25 cellular contexts compared by ENCODE assay signal in the genomic region with DNA sequence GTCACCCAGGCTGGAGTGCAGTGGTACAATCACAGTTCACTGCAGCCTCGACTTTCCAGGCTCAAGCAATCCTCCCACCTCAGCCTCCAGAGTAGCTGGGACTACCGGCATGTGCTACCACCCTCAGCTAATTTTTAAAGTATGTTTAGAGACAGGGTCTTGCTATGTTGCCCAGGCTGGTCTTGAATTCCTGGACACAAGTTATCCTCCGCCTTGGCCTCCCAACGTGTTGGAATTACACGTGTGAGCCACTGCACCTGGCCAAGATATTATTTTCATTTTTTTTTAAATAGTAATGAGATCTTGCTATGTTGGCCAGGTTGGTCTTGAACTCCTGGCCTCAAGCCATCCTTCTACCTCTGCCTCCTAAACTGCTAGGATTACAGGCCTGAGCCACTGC.
"Had no signal": no experiment of that assay in that cellular context is flagged by ENCODE, and none has a peak within 500 bp of the region (broad histone marks: within the 10 kb centered on the region; RNA-seq: fewer than 3 reads in every experiment).

No MANE protein-coding gene starts in this region.

- H3K4me3 Mint-ChIP-seq: immature natural killer cell; mesothelial cell of epicardium; naive thymus-derived CD4-positive, alpha-beta T cell; natural killer cell treated with Interleukin-12 subunit alpha and Interleukin-12 subunit beta and Interleukin-15 and Interleukin-18, amount 100 ng/mL, for 72 hours; stimulated activated effector memory CD8-positive, alpha-beta T cell treated with anti-CD3 and anti-CD28 coated beads, Interleukin-12 subunit alpha, Interleukin-12 subunit beta, amount 100 ng/mL, for 72 hours; stimulated activated naive CD8-positive, alpha-beta T cell treated with anti-CD3 and anti-CD28 coated beads, Interleukin-15, Interleukin-2, amounts not matched to agents 100 ng/mL and 50 ng/mL, for 24 hours; type B pancreatic cell had no signal

- H3K27me3 Mint-ChIP-seq: naive thymus-derived CD4-positive, alpha-beta T cell; natural killer cell treated with Interleukin-12 subunit alpha and Interleukin-12 subunit beta and Interleukin-15 and Interleukin-18, amount 100 ng/mL, for 72 hours; progenitor cell of endocrine pancreas; stimulated activated naive CD8-positive, alpha-beta T cell treated with anti-CD3 and anti-CD28 coated beads, Interleukin-15, Interleukin-2, amounts not matched to agents 100 ng/mL and 50 ng/mL, for 24 hours; type B pancreatic cell had no signal

- H3K9me3 ChIP-seq: ovary, right atrium auricular region, sigmoid colon, suprapubic skin, thoracic aorta, tibial artery, vagina had no signal

- H3K4me3 ChIP-seq: left lung, lung, ovary, right atrium auricular region, sigmoid colon, spleen, suprapubic skin, thoracic aorta, tibial artery, vagina had no signal

- H3K27ac Mint-ChIP-seq: immature natural killer cell; mesothelial cell of epicardium; naive thymus-derived CD4-positive, alpha-beta T cell; natural killer cell treated with Interleukin-12 subunit alpha and Interleukin-12 subunit beta and Interleukin-15 and Interleukin-18, amount 100 ng/mL, for 72 hours; progenitor cell of endocrine pancreas; stimulated activated naive CD8-positive, alpha-beta T cell treated with anti-CD3 and anti-CD28 coated beads, Interleukin-15, Interleukin-2, amounts not matched to agents 100 ng/mL and 50 ng/mL, for 24 hours had no signal

- H3K27me3 ChIP-seq: left lung, ovary, right atrium auricular region, sigmoid colon, spleen, suprapubic skin, tibial artery, vagina had no signal

- FAIRE-seq: islet of Langerhans, kidney, small intestine had no signal

- ATAC-seq: left colon; left lung; naive thymus-derived CD4-positive, alpha-beta T cell; natural killer cell treated with Interleukin-12 subunit alpha and Interleukin-12 subunit beta and Interleukin-15 and Interleukin-18, amount 100 ng/mL, for 72 hours; stimulated activated effector memory CD8-positive, alpha-beta T cell treated with anti-CD3 and anti-CD28 coated beads, Interleukin-12 subunit alpha, Interleukin-12 subunit beta, amount 100 ng/mL, for 72 hours had no signal

- DNase-seq: hypothalamus; immature natural killer cell; kidney; left colon; left lung; naive thymus-derived CD4-positive, alpha-beta T cell; ovary; sigmoid colon; small intestine; spleen; stimulated activated CD4-positive, alpha-beta T cell treated with anti-CD3 and anti-CD28 coated beads, Interleukin-4, amount 100 ng/mL, for 24 hours; stimulated activated naive CD4-positive, alpha-beta T cell had no signal

- H3K36me3 Mint-ChIP-seq: immature natural killer cell; mesothelial cell of epicardium; naive thymus-derived CD4-positive, alpha-beta T cell; natural killer cell treated with Interleukin-12 subunit alpha and Interleukin-12 subunit beta and Interleukin-15 and Interleukin-18, amount 100 ng/mL, for 72 hours; type B pancreatic cell had no signal

- H3K9me3 Mint-ChIP-seq: immature natural killer cell; natural killer cell treated with Interleukin-12 subunit alpha and Interleukin-12 subunit beta and Interleukin-15 and Interleukin-18, amount 100 ng/mL, for 72 hours; stimulated activated effector memory CD8-positive, alpha-beta T cell treated with anti-CD3 and anti-CD28 coated beads, Interleukin-12 subunit alpha, Interleukin-12 subunit beta, amount 100 ng/mL, for 72 hours; stimulated activated naive CD8-positive, alpha-beta T cell treated with anti-CD3 and anti-CD28 coated beads, Interleukin-15, Interleukin-2, amounts not matched to agents 100 ng/mL and 50 ng/mL, for 24 hours; type B pancreatic cell had no signal

- H3K27ac ChIP-seq: ovary, right atrium auricular region, sigmoid colon, suprapubic skin, thoracic aorta, tibial artery, vagina had no signal

- H3K36me3 ChIP-seq: left lung, ovary, right atrium auricular region, sigmoid colon, spleen, suprapubic skin, thoracic aorta, tibial artery, vagina had no signal
